In the genomic region with DNA sequence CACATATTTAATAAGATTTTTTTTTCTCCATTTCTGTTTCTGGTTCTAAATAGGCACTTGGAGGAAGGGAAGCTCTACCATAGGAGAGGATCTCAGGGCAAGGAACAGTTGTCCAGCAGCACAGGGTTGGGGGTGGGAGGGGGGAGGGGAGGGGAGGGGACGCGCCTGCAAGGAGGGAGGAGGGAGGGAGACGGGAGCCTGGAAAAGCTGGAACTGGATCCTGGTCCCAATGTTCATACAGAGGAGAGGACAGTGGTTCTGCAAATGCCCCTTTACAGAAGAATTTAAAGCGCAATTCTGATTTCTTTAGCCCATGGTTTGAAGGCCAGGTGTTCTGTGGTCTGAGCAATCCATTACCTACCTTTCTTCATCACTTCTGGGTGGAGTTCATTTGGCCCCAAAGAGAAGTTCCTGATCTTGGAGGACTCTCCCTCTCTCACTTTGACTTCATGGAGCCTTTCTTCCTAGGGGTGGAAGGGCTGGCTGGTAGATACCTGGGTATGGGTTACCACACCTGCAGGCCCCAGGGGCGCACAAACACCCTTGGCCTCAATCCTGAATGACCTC, we compare ENCODE assay signal across 12 cellular contexts.
DNase-seq lines count a peak whose midpoint lies in the region; ATAC-seq and TF ChIP-seq lines count a peak whose summit lies in the region.
"Had no signal": no experiment of that assay in that cellular context is flagged by ENCODE, and none has a peak within 500 bp of the region (broad histone marks: within the 10 kb centered on the region; RNA-seq: fewer than 3 reads in every experiment).

No MANE protein-coding gene starts in this region.

- H3K79me2 ChIP-seq in hepatocyte = no peaks in the 10 kb centered on the region

- H3K4me2 ChIP-seq in hepatocyte = no peak overlapping the region
- H3K4me2 ChIP-seq: A549 had no signal

- no peaks in the 10 kb centered on the region for H4K20me1 ChIP-seq in hepatocyte (ENCODE audit: insufficient read depth, poor library complexity, severe bottlenecking)

- TF ChIP-seq CTCF in hepatocyte (IDR thresholded peaks at IDR 0.05; ENCODE audit: poor library complexity) (no peak), thoracic aorta (IDR thresholded peaks at IDR 0.05) (no peak)

- peaks cover 5% of the 10 kb centered on the region for H3K27me3 ChIP-seq in hepatocyte
- H3K27me3 ChIP-seq in thoracic aorta (replicated peaks; ENCODE audit: insufficient read depth) = no peaks in the 10 kb centered on the region
- H3K27me3 ChIP-seq: tibial nerve had no signal

- no peak overlapping the region for H2AFZ ChIP-seq in hepatocyte

- H3K27ac ChIP-seq in hepatocyte = peak overlapping the region; percentile 7
- H3K27ac ChIP-seq in thoracic aorta = peak overlapping the region; percentile 42 to 64
- H3K27ac ChIP-seq: A549, tibial nerve had no signal

- H3K9me3 ChIP-seq in hepatocyte (ENCODE audit: low read depth) (no peaks in the 10 kb centered on the region), thoracic aorta (no peaks in the 10 kb centered on the region)
- H3K9me3 ChIP-seq: A549, tibial nerve had no signal

- no peaks in the 10 kb centered on the region for H3K9me2 ChIP-seq in hepatocyte (replicated peaks; ENCODE audit: insufficient read depth)

- WGBS in hepatocyte (ENCODE audit: low lambda C conversion rate, missing lambda C conversion rate) = 89% methylated on average over 2 of the region's 5 CpGs

- ATAC-seq in SK-N-SH treated with all-trans-retinoic acid at 6 μM for 48 hours (0 out of 3 replicates have a peak, but pooled peaks have one; percentile 2), thoracic aorta (ENCODE audit: insufficient number of reproducible peaks, low FRiP score, low read depth) (no peak), GM21576 (IDR thresholded peaks at IDR 0.05; ENCODE audit: unreplicated experiment) (no peak)

- H3K4me3 ChIP-seq in hepatocyte (no peak overlapping the region), thoracic aorta (no peak overlapping the region)
- H3K4me3 ChIP-seq: A549, tibial nerve had no signal

- H3K4me1 ChIP-seq in hepatocyte (ENCODE audit: insufficient read depth) (peaks cover 9% of the 10 kb centered on the region), thoracic aorta (ENCODE audit: control insufficient read depth in 1 of 2, low read depth in 2 of 2) (peaks cover 26 to 39% of the 10 kb centered on the region in 2 donors)

- DNase-seq in NCI-H524 (lab: John Stamatoyannopoulos, UW) (peak; percentile 50 to 71), NCI-H524 treated with DMSO at 0.1 percent for 48 hours (lab: John Stamatoyannopoulos, UW) (no peak), hepatocyte (ENCODE audit: low spot score) (no peak), thoracic aorta (ENCODE audit: low spot score) (no peak), germinal center (ENCODE audit: low spot score) (no peak), Ammon's horn (ENCODE audit: low spot score) (no peak)
- DNase-seq: NCI-H2081 treated with DMSO at 0.1 percent for 48 hours; stimulated activated CD4-positive, alpha-beta T cell treated with anti-CD3 and anti-CD28 coated beads, Interleukin-15, amount 100 ng/mL, for 24 hours had no signal

- no peaks in the 10 kb centered on the region for H3K36me3 ChIP-seq in hepatocyte (replicated peaks; ENCODE audit: insufficient read depth, low read depth)
- H3K36me3 ChIP-seq in thoracic aorta = no peaks in the 10 kb centered on the region
- H3K36me3 ChIP-seq: tibial nerve had no signal

TF ChIP-seq in SK-N-SH treated with all-trans-retinoic acid at 6 μM for 48 hours, 23 proteins besides CTCF, POLR2A, EP300 and RAD21:
- TF ChIP-seq ZNF565 (CRISPR knock-in tag; conservative IDR thresholded peaks at IDR 0.05; ENCODE audit: low read depth) (no peak), OSR1 (CRISPR knock-in tag; IDR thresholded peaks at IDR 0.05) (no peak), ZC3H10 (CRISPR knock-in tag; IDR thresholded peaks at IDR 0.05) (no peak)

Comparison
In these comparisons a context has a peak if more than half of its experiments do, and no peak if none do; other contexts are left out.
1. DNase-seq: peak in NCI-H524 (2 of 2); none in NCI-H524 treated with DMSO at 0.1 percent for 48 hours (single experiment), hepatocyte (single experiment), thoracic aorta (single experiment), germinal center (single experiment) and Ammon's horn (single experiment).